In the genomic region with DNA sequence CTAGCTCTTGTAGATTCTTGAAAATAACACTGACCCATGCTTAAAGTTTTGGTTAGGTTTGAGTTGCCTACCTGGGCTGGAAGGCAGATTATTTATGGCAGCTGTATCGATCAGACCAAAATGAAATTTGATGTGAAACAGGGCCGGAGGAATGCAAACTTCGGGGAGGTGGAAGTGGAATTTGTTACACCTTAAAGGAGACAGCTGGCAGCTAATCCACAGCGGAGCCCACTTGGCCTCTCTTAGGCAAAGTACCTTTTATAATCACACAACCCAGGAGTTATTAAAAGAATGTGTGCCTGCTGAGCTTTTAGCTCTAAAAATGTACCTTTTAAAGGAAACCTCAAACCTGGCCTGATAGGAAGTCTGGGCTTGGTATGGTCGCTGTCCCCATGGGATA, we compare ENCODE assay signal across 17 cellular contexts.
"Had no signal": no experiment of that assay in that cellular context is flagged by ENCODE, and none has a peak within 500 bp of the region (broad histone marks: within the 10 kb centered on the region; RNA-seq: fewer than 3 reads in every experiment).

No MANE protein-coding gene starts in this region.

- H3K36me3 ChIP-seq: adrenal gland, left lung, prostate gland, spleen had no signal

- H3K4me1 Mint-ChIP-seq: T-cell had no signal

- H3K4me3 Mint-ChIP-seq: naive thymus-derived CD8-positive, alpha-beta T cell; T-cell; T-helper 2 cell treated with Interferon-gamma antibody and Interleukin-4, amounts not matched to agents 5 μg/mL and 100 μg/mL, for 36 hours had no signal

- H3K27ac ChIP-seq: adrenal gland, ascending aorta, epithelial cell of prostate, gastroesophageal sphincter, heart right ventricle, left lung, prostate gland, spleen had no signal

- H3K9me3 Mint-ChIP-seq: activated naive CD4-positive, alpha-beta T cell treated with anti-CD3 and anti-CD28 coated beads, Interleukin-2, amount 50 U/mL, for 72 hours; naive thymus-derived CD8-positive, alpha-beta T cell; T-cell; T-helper 2 cell treated with Interferon-gamma antibody and Interleukin-4, amounts not matched to agents 5 μg/mL and 100 μg/mL, for 36 hours had no signal

- H3K27ac Mint-ChIP-seq: activated naive CD4-positive, alpha-beta T cell treated with anti-CD3 and anti-CD28 coated beads, Interleukin-2, amount 50 U/mL, for 72 hours; naive thymus-derived CD8-positive, alpha-beta T cell; T-cell; T-helper 2 cell treated with Interferon-gamma antibody and Interleukin-4, amounts not matched to agents 5 μg/mL and 100 μg/mL, for 36 hours had no signal

- DNase-seq: activated T-cell treated with anti-CD3 and anti-CD28 coated beads, Interleukin-2, amount 50 U/mL, for 1 hour; adrenal gland; cerebellar nuclear complex; heart right ventricle; left lung; naive thymus-derived CD8-positive, alpha-beta T cell; spleen; stimulated activated CD4-positive, alpha-beta T cell treated with anti-CD3 and anti-CD28 coated beads, Interleukin-4, amount 100 ng/mL, for 24 hours; stimulated activated naive CD4-positive, alpha-beta T cell treated with Interleukin-2 at 50 U/mL for 16 hours; T-cell had no signal

- H3K36me3 Mint-ChIP-seq: activated naive CD4-positive, alpha-beta T cell treated with anti-CD3 and anti-CD28 coated beads, Interleukin-2, amount 50 U/mL, for 72 hours; naive thymus-derived CD8-positive, alpha-beta T cell; T-cell had no signal

- H3K4me3 ChIP-seq: adrenal gland, ascending aorta, gastroesophageal sphincter, heart right ventricle, left lung, lung, prostate gland, spleen had no signal

- ATAC-seq: activated naive CD4-positive, alpha-beta T cell treated with anti-CD3 and anti-CD28 coated beads, Interleukin-2, amount 50 U/mL, for 72 hours; gastroesophageal sphincter; heart right ventricle; left lung; naive thymus-derived CD8-positive, alpha-beta T cell; T-cell had no signal

- H3K9me3 ChIP-seq: adrenal gland, ascending aorta, gastroesophageal sphincter, heart right ventricle, left lung, prostate gland, spleen had no signal

- H3K27me3 ChIP-seq: adrenal gland, ascending aorta, gastroesophageal sphincter, heart right ventricle, left lung, spleen had no signal

- H3K4me1 ChIP-seq: adrenal gland, ascending aorta, gastroesophageal sphincter, left lung, prostate gland, spleen had no signal
